Comparison of ENCODE assay signal across 8 cellular contexts in the genomic region with DNA sequence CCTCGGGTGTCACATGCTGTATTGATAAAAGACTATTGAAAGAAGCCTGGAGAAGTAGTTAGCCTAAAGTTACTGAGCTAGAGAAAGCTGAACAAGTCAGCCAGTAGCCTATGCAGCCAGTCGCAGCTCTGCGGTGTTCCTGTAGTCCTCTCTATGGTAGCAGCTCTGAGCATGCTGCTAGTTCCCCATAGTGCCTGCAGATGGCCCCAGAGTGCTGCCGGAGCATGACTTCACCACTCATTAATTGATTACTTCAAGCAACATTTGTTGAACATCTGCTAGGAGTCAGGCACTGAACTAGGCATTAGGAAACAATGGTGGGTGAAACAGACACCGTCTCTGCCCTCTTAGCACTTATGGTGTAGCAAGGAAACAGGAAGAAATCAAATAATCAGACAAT.
DNase-seq lines count a peak whose midpoint lies in the region; ATAC-seq and TF ChIP-seq lines count a peak whose summit lies in the region.

No MANE protein-coding gene starts in this region.

- no peaks in the 10 kb centered on the region for H3K9me3 ChIP-seq in WERI-Rb-1 (ENCODE audit: severe bottlenecking)
- no peaks in the 10 kb centered on the region for H3K9me3 ChIP-seq in gastroesophageal sphincter

- DNase-seq in HT-29 (ENCODE audit: low spot score) (peak; percentile 43), WERI-Rb-1 (peak; percentile 81), kidney glomerular epithelial cell (lab: John Stamatoyannopoulos, UW) (peak; percentile 80)

- H3K4me3 ChIP-seq in WERI-Rb-1 (ENCODE audit: low read depth, low read length) (no peak overlapping the region), gastroesophageal sphincter (no peak overlapping the region)

- H3K27ac ChIP-seq in 22Rv1 = no peak overlapping the region
- H3K27ac ChIP-seq in WERI-Rb-1 = no peak overlapping the region
- H3K27ac ChIP-seq in gastroesophageal sphincter = no peak overlapping the region

- H3K36me3 ChIP-seq in WERI-Rb-1 (no peaks in the 10 kb centered on the region), gastroesophageal sphincter (no peaks in the 10 kb centered on the region)

- ATAC-seq in gastroesophageal sphincter (no peak), GM19328 (IDR thresholded peaks at IDR 0.05; ENCODE audit: unreplicated experiment) (no peak), HG02763 (IDR thresholded peaks at IDR 0.05; ENCODE audit: unreplicated experiment) (no peak)

- WGBS in gastroesophageal sphincter (ENCODE audit: low coverage in 1 of 2), 2 donors = 52 to 56% methylated on average over 4 of the region's 5 CpGs

- no peak for TF ChIP-seq POLR2A in gastroesophageal sphincter (IDR thresholded peaks at IDR 0.05)

- TF ChIP-seq CTCF in 22Rv1 (IDR thresholded peaks at IDR 0.05) (peak; percentile 79), GM12874 (IDR thresholded peaks at IDR 0.05; ENCODE audit: insufficient read depth, low read depth, low read length) (peak; percentile 61), WERI-Rb-1 (IDR thresholded peaks at IDR 0.05; ENCODE audit: low read depth, low read length) (peak; percentile 89), gastroesophageal sphincter (IDR thresholded peaks at IDR 0.05) (peak in 1 of 4 experiments; percentile 39)

- no peak for TF ChIP-seq EP300 in gastroesophageal sphincter (IDR thresholded peaks at IDR 0.05)

- no peaks in the 10 kb centered on the region for H3K27me3 ChIP-seq in WERI-Rb-1 (ENCODE audit: insufficient read depth, low read depth, severe bottlenecking)
- H3K27me3 ChIP-seq in gastroesophageal sphincter = no peaks in the 10 kb centered on the region

- no peaks in the 10 kb centered on the region for H3K4me1 ChIP-seq in gastroesophageal sphincter
